Comparison of ENCODE assay signal across 11 cellular contexts in genomic region chr3:183533410-183534132, GRCh38. TPM values are rescaled to one million over a fixed set of nuclear protein-coding genes. Genes with fewer than 3 reads are reported as not detected.
DNase-seq lines count a peak whose midpoint lies in the region; ATAC-seq and TF ChIP-seq lines count a peak whose summit lies in the region.
"Had no signal": no experiment of that assay in that cellular context is flagged by ENCODE, and none has a peak within 500 bp of the region (broad histone marks: within the 10 kb centered on the region; RNA-seq: fewer than 3 reads in every experiment).

No MANE protein-coding gene starts in this region.

- intact Hi-C loops in esophagus squamous epithelium (cut with DNase I) = no loop called here

- peaks cover 0 to 4% (median 0%) of the 10 kb centered on the region in 4 donors for H3K27me3 ChIP-seq in esophagus squamous epithelium
- H3K27me3 ChIP-seq: body of pancreas had no signal

- DNase-seq in natural killer cell treated with Interleukin-12 subunit alpha and Interleukin-12 subunit beta and Interleukin-15 and Interleukin-18, amount 100 ng/mL, for 72 hours (ENCODE audit: low spot score) = peak; percentile 70
- DNase-seq in esophagus squamous epithelium (lab: John Stamatoyannopoulos, UW) = no peak
- no peak for DNase-seq in occipital lobe (lab: John Stamatoyannopoulos, UW)
- no peak for DNase-seq in NCI-H2029 treated with DMSO at 0.1 percent for 48 hours (lab: John Stamatoyannopoulos, UW)
- DNase-seq: body of pancreas, SHP77 had no signal

- H3K9me3 Mint-ChIP-seq in activated T-helper 17 cell treated with anti-CD3 and anti-CD28 coated beads, Interleukin-2, amount 50 U/mL, for 72 hours = no peaks in the 10 kb centered on the region
- no peaks in the 10 kb centered on the region for H3K9me3 Mint-ChIP-seq in natural killer cell treated with Interleukin-12 subunit alpha and Interleukin-12 subunit beta and Interleukin-15 and Interleukin-18, amount 100 ng/mL, for 72 hours

- TF ChIP-seq CTCF in esophagus squamous epithelium (IDR thresholded peaks at IDR 0.05) = no peak

- 66 to 67% methylated on average over 10 of the region's 10 CpGs for WGBS in esophagus squamous epithelium, 2 donors

- no peak for TF ChIP-seq POLR2A in esophagus squamous epithelium (IDR thresholded peaks at IDR 0.05)

- H3K36me3 Mint-ChIP-seq in activated T-helper 17 cell treated with anti-CD3 and anti-CD28 coated beads, Interleukin-2, amount 50 U/mL, for 72 hours (ENCODE audit: low read depth) = peaks cover 41% of the 10 kb centered on the region
- peaks cover 12% of the 10 kb centered on the region for H3K36me3 Mint-ChIP-seq in natural killer cell treated with Interleukin-12 subunit alpha and Interleukin-12 subunit beta and Interleukin-15 and Interleukin-18, amount 100 ng/mL, for 72 hours

- no peaks in the 10 kb centered on the region for H3K36me3 ChIP-seq in esophagus squamous epithelium

- H3K4me3 Mint-ChIP-seq in activated T-helper 17 cell treated with anti-CD3 and anti-CD28 coated beads, Interleukin-2, amount 50 U/mL, for 72 hours = peak overlapping the region; percentile 67
- peak overlapping the region; percentile 81 for H3K4me3 Mint-ChIP-seq in natural killer cell treated with Interleukin-12 subunit alpha and Interleukin-12 subunit beta and Interleukin-15 and Interleukin-18, amount 100 ng/mL, for 72 hours

- ATAC-seq in GM18517 (IDR thresholded peaks at IDR 0.05; ENCODE audit: unreplicated experiment) (peak; percentile 55), HG02678 (IDR thresholded peaks at IDR 0.05; ENCODE audit: unreplicated experiment) (peak; percentile 55), HG02884 (IDR thresholded peaks at IDR 0.05; ENCODE audit: unreplicated experiment) (no peak)
- peak; percentile 84 for ATAC-seq in activated T-helper 17 cell treated with anti-CD3 and anti-CD28 coated beads, Interleukin-2, amount 50 U/mL, for 72 hours (replicated peaks)
- ATAC-seq in natural killer cell treated with Interleukin-12 subunit alpha and Interleukin-12 subunit beta and Interleukin-15 and Interleukin-18, amount 100 ng/mL, for 72 hours = peak; percentile 78 to 82
- ATAC-seq: body of pancreas had no signal

- H3K27ac Mint-ChIP-seq in activated T-helper 17 cell treated with anti-CD3 and anti-CD28 coated beads, Interleukin-2, amount 50 U/mL, for 72 hours = peak overlapping the region; percentile 76
- peak overlapping the region; percentile 84 to 96 for H3K27ac Mint-ChIP-seq in natural killer cell treated with Interleukin-12 subunit alpha and Interleukin-12 subunit beta and Interleukin-15 and Interleukin-18, amount 100 ng/mL, for 72 hours

- no peaks in the 10 kb centered on the region for H3K27me3 Mint-ChIP-seq in activated T-helper 17 cell treated with anti-CD3 and anti-CD28 coated beads, Interleukin-2, amount 50 U/mL, for 72 hours
- H3K27me3 Mint-ChIP-seq in natural killer cell treated with Interleukin-12 subunit alpha and Interleukin-12 subunit beta and Interleukin-15 and Interleukin-18, amount 100 ng/mL, for 72 hours = no peaks in the 10 kb centered on the region

- H3K4me1 Mint-ChIP-seq in activated T-helper 17 cell treated with anti-CD3 and anti-CD28 coated beads, Interleukin-2, amount 50 U/mL, for 72 hours = peaks cover 50% of the 10 kb centered on the region
- peaks cover 56 to 61% of the 10 kb centered on the region in 2 donors for H3K4me1 Mint-ChIP-seq in natural killer cell treated with Interleukin-12 subunit alpha and Interleukin-12 subunit beta and Interleukin-15 and Interleukin-18, amount 100 ng/mL, for 72 hours (ENCODE audit: low read depth in 2 of 2)

- H3K4me3 ChIP-seq in esophagus squamous epithelium = no peak overlapping the region
- H3K4me3 ChIP-seq: body of pancreas had no signal

- H3K27ac ChIP-seq in esophagus squamous epithelium = no peak overlapping the region
- H3K27ac ChIP-seq: body of pancreas had no signal

- H3K4me1 ChIP-seq in esophagus squamous epithelium = no peaks in the 10 kb centered on the region
- H3K4me1 ChIP-seq: body of pancreas had no signal

- H3K9me3 ChIP-seq in esophagus squamous epithelium = no peaks in the 10 kb centered on the region
- H3K9me3 ChIP-seq: body of pancreas had no signal

RNA-seq across cellular contexts. Expression of gene KLHL6, which starts 21.9 kb away (rescaled TPM):
- total RNA-seq in activated T-helper 17 cell treated with anti-CD3 and anti-CD28 coated beads, Interleukin-2, amount 50 U/mL, for 72 hours = 10 to 100 TPM; 33.5 to 39.7 TPM
- total RNA-seq in natural killer cell treated with Interleukin-12 subunit alpha and Interleukin-12 subunit beta and Interleukin-15 and Interleukin-18, amount 100 ng/mL, for 72 hours = 10 to 100 TPM; 16.9 to 19.3 TPM
- total RNA-seq in esophagus squamous epithelium = 1 to 10 TPM in 2 of 4 donors, under 1 TPM in 1, not detected in 1; 0.66 to 2.7 (median 1.8) TPM
- total RNA-seq in occipital lobe = 1.1 TPM
- total RNA-seq: HT1080 had no signal
